ENCODE assay signal across 16 cellular contexts in genomic region chr7:79287976-79288375, GRCh38.
DNase-seq lines count a peak whose midpoint lies in the region; ATAC-seq, FAIRE-seq and TF ChIP-seq lines count a peak whose summit lies in the region.
"Had no signal": no experiment of that assay in that cellular context is flagged by ENCODE, and none has a peak within 500 bp of the region (broad histone marks: within the 10 kb centered on the region; RNA-seq: fewer than 3 reads in every experiment).

No MANE protein-coding gene starts in this region.

- no peaks in the 10 kb centered on the region for H3K36me3 ChIP-seq in adipocyte (ENCODE audit: control insufficient read depth, insufficient read depth, low read length, severe bottlenecking)
- no peaks in the 10 kb centered on the region for H3K36me3 ChIP-seq in heart left ventricle
- no peaks in the 10 kb centered on the region for H3K36me3 ChIP-seq in right lobe of liver
- H3K36me3 ChIP-seq: BLaER1 treated with 17β-estradiol and CSF1 and Interleukin-3, amounts not matched to agents 10 nM and 100 nM; SJSA1 had no signal

- WGBS in heart left ventricle, 4 donors = 84 to 90% (median 85%) methylated on average over 1 of the region's 1 CpG
- 43% methylated on average over 1 of the region's 1 CpG for WGBS in right lobe of liver (ENCODE audit: insufficient coverage, low coverage, low lambda C conversion rate, missing lambda C conversion rate)

- H3K27ac ChIP-seq in heart left ventricle (no peak overlapping the region), right lobe of liver (no peak overlapping the region)
- H3K27ac ChIP-seq: BLaER1 treated with 17β-estradiol and CSF1 and Interleukin-3, amounts not matched to agents 10 nM and 100 nM; SJSA1 had no signal

- intact Hi-C loops in heart left ventricle (cut with DNase I) (no loop called here), right lobe of liver (cut with DNase I) (no loop called here)

- no peak for TF ChIP-seq POLR2A in heart left ventricle (IDR thresholded peaks at IDR 0.05)
- TF ChIP-seq POLR2A in right lobe of liver (IDR thresholded peaks at IDR 0.05) = no peak

- H3K9me3 ChIP-seq in adipocyte (ENCODE audit: control insufficient read depth, low read length) (no peaks in the 10 kb centered on the region), heart left ventricle (no peaks in the 10 kb centered on the region), right lobe of liver (no peaks in the 10 kb centered on the region)
- H3K9me3 ChIP-seq: BLaER1 treated with 17β-estradiol and CSF1 and Interleukin-3, amounts not matched to agents 10 nM and 100 nM; SJSA1 had no signal

- H3K4me1 ChIP-seq in adipocyte (ENCODE audit: control insufficient read depth, insufficient read depth, low read length) = peaks cover 22% of the 10 kb centered on the region
- H3K4me1 ChIP-seq in heart left ventricle = no peaks in the 10 kb centered on the region
- no peaks in the 10 kb centered on the region for H3K4me1 ChIP-seq in right lobe of liver

- H3K4me3 ChIP-seq in adipocyte (ENCODE audit: low read length) (no peak overlapping the region), fibroblast of the aortic adventitia (ENCODE audit: low read depth, low read length) (no peak overlapping the region), heart left ventricle (no peak overlapping the region), right lobe of liver (no peak overlapping the region)
- H3K4me3 ChIP-seq: BLaER1 treated with 17β-estradiol and CSF1 and Interleukin-3, amounts not matched to agents 10 nM and 100 nM; SJSA1 had no signal

- FAIRE-seq in urothelium cell line (lab: Jason Lieb, UNC) = peak; percentile 35

- DNase-seq in HCEC 1CT (peak; percentile 45), adipocyte (ENCODE audit: low read depth) (peak; percentile 36), fibroblast of the aortic adventitia (ENCODE audit: low read depth) (peak; percentile 59), urothelium cell line (ENCODE audit: low spot score) (no peak), heart left ventricle (no peak), right lobe of liver (no peak)
- DNase-seq: H9; Karpas-422; MV-4-11; NCI-H1417 treated with DMSO at 0.1 percent for 48 hours; NCI-H2029; NCI-H524 treated with DMSO at 0.1 percent for 48 hours; NK-92 treated with Interleukin-12 subunit alpha and Interleukin-12 subunit beta, amount 100 ng/mL, for 24 hours had no signal

- no peak for ATAC-seq in GM21367 (IDR thresholded peaks at IDR 0.05; ENCODE audit: unreplicated experiment)
- no peak for ATAC-seq in heart left ventricle
- ATAC-seq in right lobe of liver = no peak

- no peaks in the 10 kb centered on the region for H3K27me3 ChIP-seq in adipocyte (replicated peaks; ENCODE audit: control insufficient read depth, insufficient read depth, low read length)
- H3K27me3 ChIP-seq in heart left ventricle = no peaks in the 10 kb centered on the region
- no peaks in the 10 kb centered on the region for H3K27me3 ChIP-seq in right lobe of liver
- H3K27me3 ChIP-seq: SJSA1 had no signal

- H3K9ac ChIP-seq in adipocyte (ENCODE audit: low read length) = no peak overlapping the region
- H3K9ac ChIP-seq: BLaER1 treated with 17β-estradiol and CSF1 and Interleukin-3, amounts not matched to agents 10 nM and 100 nM had no signal

- TF ChIP-seq CTCF in fibroblast of the aortic adventitia (IDR thresholded peaks at IDR 0.05; ENCODE audit: insufficient read depth, low read length) = no peak
- no peak for TF ChIP-seq CTCF in heart left ventricle (IDR thresholded peaks at IDR 0.05)
- no peak for TF ChIP-seq CTCF in right lobe of liver (IDR thresholded peaks at IDR 0.05)

Comparison
In these comparisons a context has a peak if more than half of its experiments do, and no peak if none do; other contexts are left out.
1. DNase-seq: peak in HCEC 1CT (single experiment), adipocyte (single experiment) and fibroblast of the aortic adventitia (single experiment); none in urothelium cell line (single experiment), heart left ventricle (0 of 5) and right lobe of liver (0 of 3).